ENCODE assay signal across 7 cellular contexts in the genomic region with DNA sequence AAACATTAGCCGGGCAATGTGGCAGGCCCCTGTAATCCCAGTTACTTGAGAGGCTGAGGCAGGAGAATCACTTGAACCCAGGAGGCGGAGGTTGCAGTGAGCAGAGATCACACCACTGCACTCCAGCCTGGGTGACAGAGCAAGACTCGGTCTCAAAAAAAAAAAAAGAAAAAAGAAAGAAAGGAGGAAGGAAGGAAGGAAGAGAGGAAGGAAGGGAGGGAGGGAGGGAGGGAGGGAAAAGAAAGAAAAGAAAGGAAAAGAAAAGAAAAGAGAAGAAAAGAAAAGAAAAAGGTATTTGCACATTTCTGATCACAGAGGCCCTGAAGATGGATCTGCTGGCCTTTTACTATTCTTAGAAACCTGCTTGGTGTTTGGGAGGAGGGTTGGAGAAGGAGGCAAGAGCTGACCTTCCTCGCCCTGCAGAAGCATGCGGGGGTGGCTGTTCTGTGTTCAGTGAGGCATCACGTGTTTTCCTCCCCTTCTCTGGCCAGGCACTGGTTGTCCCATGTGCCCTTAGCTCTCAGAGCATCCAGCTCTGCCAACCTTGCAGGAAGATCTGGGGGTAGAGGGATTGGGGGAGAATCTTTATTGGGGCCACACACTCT. TPM values are rescaled to one million over a fixed set of nuclear protein-coding genes. Genes with fewer than 3 reads are reported as not detected.
DNase-seq lines count a peak whose midpoint lies in the region; ATAC-seq and TF ChIP-seq lines count a peak whose summit lies in the region.
"Not testable (repeated sequence)": the region's sequence is repeated elsewhere in the genome, so short reads cannot be mapped to it uniquely, and the experiment has no call there.

No MANE protein-coding gene starts in this region.

- not testable (repeated sequence) for H3F3A ChIP-seq in GM23338 (replicated peaks; ENCODE audit: low read depth)

- H3K79me2 ChIP-seq in GM23338 (replicated peaks; ENCODE audit: insufficient read depth); osteoblast (ENCODE audit: insufficient read depth, low read length): not testable (repeated sequence)

- H3K4me3 ChIP-seq in GM23338; NB4 (ENCODE audit: low read depth, low read length); osteoblast (ENCODE audit: insufficient read depth, low read length): not testable (repeated sequence)

- DNase-seq in GM23338 (ENCODE audit: low spot score), result not testable (repeated sequence)
- DNase-seq in NB4 (ENCODE audit: low read depth) (peak; percentile 65), UCSD-AML1 (lab: John Stamatoyannopoulos, UW; ENCODE audit: unreplicated experiment) (peak; percentile 20), Right ventricle myocardium superior (peak; percentile 52), kidney tubule cell (ENCODE audit: low spot score) (peak; percentile 27), osteoblast (ENCODE audit: insufficient read length, low spot score, missing footprints) (peak; percentile 45)

- not testable (repeated sequence) for TF ChIP-seq CTCF in GM23338 (conservative IDR thresholded peaks at IDR 0.05; ENCODE audit: low read depth in 2 of 2); NB4 (IDR thresholded peaks at IDR 0.05; ENCODE audit: low read depth, low read length); osteoblast (IDR thresholded peaks at IDR 0.05; ENCODE audit: extremely low read depth, low read depth, low read length)

- H3K4me3 Mint-ChIP-seq in GM23338; dendritic cell treated with granulocyte-macrophage colony-stimulating factor and Interleukin-4, amounts not matched to agents 40 ng/mL and 50 ng/mL, for 4 days: not testable (repeated sequence)

- H3K4me1 Mint-ChIP-seq in GM23338, result not testable (repeated sequence)
- peaks cover 18% of the 10 kb centered on the region for H3K4me1 Mint-ChIP-seq in dendritic cell treated with granulocyte-macrophage colony-stimulating factor and Interleukin-4, amounts not matched to agents 40 ng/mL and 50 ng/mL, for 4 days (ENCODE audit: low read depth)

- H3K4me2 ChIP-seq in GM23338; osteoblast (ENCODE audit: insufficient read depth, low read length): not testable (repeated sequence)

- TF ChIP-seq POLR2A in NB4 (IDR thresholded peaks at IDR 0.05; ENCODE audit: extremely low read depth, insufficient read length), result not testable (repeated sequence)

- not testable (repeated sequence) for H3K27me3 ChIP-seq in GM23338 (ENCODE audit: insufficient read depth); osteoblast (ENCODE audit: insufficient read depth, low read length)

- not testable (repeated sequence) for H3K9me3 ChIP-seq in osteoblast (ENCODE audit: low read depth, low read length)

- not testable (repeated sequence) for ATAC-seq in GM23338
- peak; percentile 94 for ATAC-seq in Right ventricle myocardium superior (ENCODE audit: poor library complexity)

- H3K27ac ChIP-seq in GM23338 (ENCODE audit: low read depth); osteoblast (ENCODE audit: low read depth, low read length): not testable (repeated sequence)

- not testable (repeated sequence) for H4K20me1 ChIP-seq in GM23338 (replicated peaks; ENCODE audit: insufficient read depth); osteoblast (ENCODE audit: insufficient read depth, low read length)

- not testable (repeated sequence) for H3K36me3 ChIP-seq in GM23338 (ENCODE audit: insufficient read depth); osteoblast (ENCODE audit: insufficient read depth, low read length)

- intact Hi-C loops in dendritic cell treated with granulocyte-macrophage colony-stimulating factor and Interleukin-4, amounts not matched to agents 40 ng/mL and 50 ng/mL, for 4 days (cut with micrococcal nuclease); Right ventricle myocardium superior (cut with DNase I): not testable (repeated sequence)

- H3K27me3 Mint-ChIP-seq in GM23338 (ENCODE audit: insufficient read depth, low read depth, poor library complexity), result not testable (repeated sequence)
- H3K27me3 Mint-ChIP-seq in dendritic cell treated with granulocyte-macrophage colony-stimulating factor and Interleukin-4, amounts not matched to agents 40 ng/mL and 50 ng/mL, for 4 days, result peaks cover 11% of the 10 kb centered on the region

- not testable (repeated sequence) for H3K9me3 Mint-ChIP-seq in GM23338; dendritic cell treated with granulocyte-macrophage colony-stimulating factor and Interleukin-4, amounts not matched to agents 40 ng/mL and 50 ng/mL, for 4 days

- not testable (repeated sequence) for H3K36me3 Mint-ChIP-seq in GM23338 (ENCODE audit: low read depth); dendritic cell treated with granulocyte-macrophage colony-stimulating factor and Interleukin-4, amounts not matched to agents 40 ng/mL and 50 ng/mL, for 4 days (ENCODE audit: low read depth)

- not testable (repeated sequence) for H3K9me2 ChIP-seq in GM23338 (ENCODE audit: insufficient read depth)

- H3K4me1 ChIP-seq in GM23338 (ENCODE audit: insufficient read depth); osteoblast (ENCODE audit: insufficient read depth, low read length): not testable (repeated sequence)

- H2AFZ ChIP-seq in GM23338, result peak overlapping the region; percentile 59; the same call in 1 of the 2 replicates
- H2AFZ ChIP-seq in osteoblast (ENCODE audit: low read length), result peak overlapping the region; percentile 56

- not testable (repeated sequence) for H3K27ac Mint-ChIP-seq in GM23338
- H3K27ac Mint-ChIP-seq in dendritic cell treated with granulocyte-macrophage colony-stimulating factor and Interleukin-4, amounts not matched to agents 40 ng/mL and 50 ng/mL, for 4 days, result peak overlapping the region; percentile 13

RNA-seq across cellular contexts. Expression of gene FIS1, which starts 19.3 kb away (rescaled TPM):
- 95.4 and 131 TPM in 2 replicates for total RNA-seq in GM23338 (2014; rRNA removed; shearing (Covaris generic))
- 130 and 143 TPM in 2 replicates for polyA plus RNA-seq in GM23338 (2016; fragmentation: Nextera tagmentation; extraction: Ambion mirVana)
- total RNA-seq in Right ventricle myocardium superior (336 TPM), osteoblast (118 and 136 TPM in 2 replicates)

RNA-seq across cellular contexts. Expression of gene CLDN15, which starts 26.6 kb away (rescaled TPM):
- total RNA-seq in GM23338 (2014; rRNA removed; shearing (Covaris generic)), result 3.6 and 3.7 TPM in 2 replicates
- 4.1 and 4.3 TPM in 2 replicates for polyA plus RNA-seq in GM23338 (2016; fragmentation: Nextera tagmentation; extraction: Ambion mirVana)
- 2.2 TPM for total RNA-seq in Right ventricle myocardium superior
- 3.3 and 4.1 TPM in 2 replicates for total RNA-seq in osteoblast

RNA-seq across cellular contexts. Expression of gene ZNHIT1, which starts 46.2 kb away (rescaled TPM):
- 61.9 and 64.6 TPM in 2 replicates for total RNA-seq in GM23338 (2014; rRNA removed; shearing (Covaris generic))
- polyA plus RNA-seq in GM23338 (2016; fragmentation: Nextera tagmentation; extraction: Ambion mirVana), result 113 and 136 TPM in 2 replicates
- 58.2 TPM for total RNA-seq in Right ventricle myocardium superior
- 64.4 and 66.0 TPM in 2 replicates for total RNA-seq in osteoblast

RNA-seq across cellular contexts. Expression of gene PLOD3, which starts 46.8 kb away (rescaled TPM):
- 28.5 and 40.7 TPM in 2 replicates for total RNA-seq in GM23338 (2014; rRNA removed; shearing (Covaris generic))
- 33.9 and 35.2 TPM in 2 replicates for polyA plus RNA-seq in GM23338 (2016; fragmentation: Nextera tagmentation; extraction: Ambion mirVana)
- total RNA-seq in Right ventricle myocardium superior (39.0 TPM), osteoblast (78.7 and 81.8 TPM in 2 replicates)

RNA-seq across cellular contexts. Expression of gene IFT22, which starts 57.4 kb away (rescaled TPM):
- 13.8 and 22.5 TPM in 2 replicates for total RNA-seq in GM23338 (2014; rRNA removed; shearing (Covaris generic))
- polyA plus RNA-seq in GM23338 (2016; fragmentation: Nextera tagmentation; extraction: Ambion mirVana), result 28.6 and 38.8 TPM in 2 replicates
- total RNA-seq in Right ventricle myocardium superior (28.5 TPM), osteoblast (32.7 and 35.8 TPM in 2 replicates)
